In the genomic region with DNA sequence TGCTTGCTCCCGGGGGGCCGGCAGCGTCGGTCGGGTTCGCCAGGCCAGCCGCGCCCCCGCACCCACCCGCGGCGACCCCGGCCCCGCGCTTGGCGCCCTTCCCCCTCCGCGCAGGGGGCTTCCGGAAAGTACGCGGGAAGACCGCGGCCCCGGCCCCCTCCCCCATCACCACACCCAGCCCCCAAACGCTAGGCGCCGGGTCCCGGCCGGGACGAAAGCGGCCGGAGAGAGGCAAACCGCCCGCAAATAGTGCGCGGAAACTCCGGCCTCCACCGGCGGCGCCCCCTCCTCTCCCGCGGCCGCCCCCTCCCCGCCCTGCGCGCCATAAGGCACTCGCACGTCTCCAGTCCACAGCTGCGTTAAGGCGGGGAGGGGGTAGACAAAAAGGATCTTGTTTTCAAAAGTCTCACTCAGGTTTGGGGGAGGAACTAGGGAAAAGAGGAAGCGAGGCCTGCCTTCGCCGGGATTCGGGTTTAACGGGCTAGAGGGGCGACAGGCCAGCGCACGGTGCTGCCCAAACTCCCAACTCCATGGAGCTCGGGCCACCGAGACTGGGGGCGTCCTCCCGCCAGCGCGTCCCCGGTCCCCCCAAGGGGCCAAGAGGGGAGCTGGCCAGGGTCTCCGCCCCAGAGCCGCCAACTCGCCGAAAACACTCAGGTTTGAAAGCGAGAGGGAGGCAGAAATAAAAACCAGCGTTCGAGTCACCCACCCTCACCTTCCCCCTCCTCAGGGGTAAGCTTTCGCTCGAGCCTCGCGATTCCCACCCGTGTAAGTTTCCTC, we compare ENCODE assay signal across 8 cellular contexts. TPM values are rescaled to one million over a fixed set of nuclear protein-coding genes. Genes with fewer than 3 reads are reported as not detected.
DNase-seq lines count a peak whose midpoint lies in the region; ATAC-seq and TF ChIP-seq lines count a peak whose summit lies in the region.

No MANE protein-coding gene starts in this region.

- peaks cover 16% of the 10 kb centered on the region for H3K4me1 ChIP-seq in SJSA1 (replicated peaks)

- DNase-seq in BJ (ENCODE audit: low read depth) (no peak), HFF-Myc (ENCODE audit: extremely low read depth, low read depth) (no peak), SJSA1 (ENCODE audit: low read depth in 1 of 2, low spot score in 2 of 2) (peak; percentile 58 to 63), hepatic stellate cell (ENCODE audit: low spot score) (peak; percentile 60), retina (peak; percentile 82), SHP77 treated with DMSO at 0.1 percent for 48 hours (lab: John Stamatoyannopoulos, UW) (no peak)

- H3K27ac ChIP-seq in SJSA1, result peak overlapping the region; percentile 99
- peak overlapping the region; percentile 86 for H3K27ac ChIP-seq in angular gyrus (ENCODE audit: low read depth, low read length)

- ATAC-seq in GM18870 (IDR thresholded peaks at IDR 0.05; ENCODE audit: unreplicated experiment), result no peak

- H3K27me3 ChIP-seq in BJ (ENCODE audit: control insufficient read depth, insufficient read depth, low read length), result no peaks in the 10 kb centered on the region
- H3K27me3 ChIP-seq in SJSA1 (replicated peaks), result no peaks in the 10 kb centered on the region

- TF ChIP-seq CTCF in BJ (IDR thresholded peaks at IDR 0.05; ENCODE audit: insufficient read depth, low read depth, low read length), result no peak
- no peak for TF ChIP-seq CTCF in HFF-Myc (IDR thresholded peaks at IDR 0.05; ENCODE audit: low read depth, low read length, missing control alignments)

- CTCF ChIA-PET in BJ (lab: Yijun Ruan, JAX), result interaction anchor here (0.6 to 1.2 kb wide), 3 partner anchors 24 to 186 kb away, joined by 3 to 5 read pairs (median 3); no protein-coding TSS in a partner anchor

- POLR2A ChIA-PET in BJ (lab: Charles Lee), result interaction anchor here (0.8 kb wide), 1 partner anchor 562 kb away, joined by 6 read pairs; no protein-coding TSS in a partner anchor

- H3K4me3 ChIP-seq in BJ (ENCODE audit: low read depth, low read length) (peak overlapping the region; percentile 99), HFF-Myc (replicated peaks; ENCODE audit: low read depth, low read length) (peak overlapping the region; percentile 57), SJSA1 (peak overlapping the region; percentile 70)

- no peaks in the 10 kb centered on the region for H3K9me3 ChIP-seq in SJSA1 (replicated peaks)

- H3K36me3 ChIP-seq in BJ (ENCODE audit: control insufficient read depth, insufficient read depth, low read length) (no peaks in the 10 kb centered on the region), SJSA1 (peaks cover 26% of the 10 kb centered on the region)

RNA-seq across cellular contexts. Expression of gene ANP32A, which starts 1.8 kb away (rescaled TPM):
- polyA plus RNA-seq in BJ (2011; rRNA removed), result 36.2 and 60.3 TPM in 2 replicates
- 16.6 and 22.4 TPM in 2 replicates for polyA minus RNA-seq in BJ (2011; rRNA and poly(A)+ RNA removed)
- 91.2 and 110 TPM in 2 replicates for total RNA-seq in SJSA1 (2014; rRNA removed; shearing (Covaris generic))

Comparison
In these comparisons a context has a peak if more than half of its experiments do, and no peak if none do; other contexts are left out.
1. DNase-seq: peak in SJSA1 (2 of 2), hepatic stellate cell (single experiment) and retina (single experiment); none in BJ (single experiment), HFF-Myc (single experiment) and SHP77 treated with DMSO at 0.1 percent for 48 hours (single experiment).
2. Peak in every context shown above with its lines, with median percentiles within 50 percentile points of each other: H3K4me3 ChIP-seq.